8 cellular contexts compared by ENCODE assay signal in genomic region chr16:28822520-28823290, GRCh38. TPM values are rescaled to one million over a fixed set of nuclear protein-coding genes. Genes with fewer than 3 reads are reported as not detected.
DNase-seq lines count a peak whose midpoint lies in the region; ATAC-seq and TF ChIP-seq lines count a peak whose summit lies in the region.

A gene with protein sequence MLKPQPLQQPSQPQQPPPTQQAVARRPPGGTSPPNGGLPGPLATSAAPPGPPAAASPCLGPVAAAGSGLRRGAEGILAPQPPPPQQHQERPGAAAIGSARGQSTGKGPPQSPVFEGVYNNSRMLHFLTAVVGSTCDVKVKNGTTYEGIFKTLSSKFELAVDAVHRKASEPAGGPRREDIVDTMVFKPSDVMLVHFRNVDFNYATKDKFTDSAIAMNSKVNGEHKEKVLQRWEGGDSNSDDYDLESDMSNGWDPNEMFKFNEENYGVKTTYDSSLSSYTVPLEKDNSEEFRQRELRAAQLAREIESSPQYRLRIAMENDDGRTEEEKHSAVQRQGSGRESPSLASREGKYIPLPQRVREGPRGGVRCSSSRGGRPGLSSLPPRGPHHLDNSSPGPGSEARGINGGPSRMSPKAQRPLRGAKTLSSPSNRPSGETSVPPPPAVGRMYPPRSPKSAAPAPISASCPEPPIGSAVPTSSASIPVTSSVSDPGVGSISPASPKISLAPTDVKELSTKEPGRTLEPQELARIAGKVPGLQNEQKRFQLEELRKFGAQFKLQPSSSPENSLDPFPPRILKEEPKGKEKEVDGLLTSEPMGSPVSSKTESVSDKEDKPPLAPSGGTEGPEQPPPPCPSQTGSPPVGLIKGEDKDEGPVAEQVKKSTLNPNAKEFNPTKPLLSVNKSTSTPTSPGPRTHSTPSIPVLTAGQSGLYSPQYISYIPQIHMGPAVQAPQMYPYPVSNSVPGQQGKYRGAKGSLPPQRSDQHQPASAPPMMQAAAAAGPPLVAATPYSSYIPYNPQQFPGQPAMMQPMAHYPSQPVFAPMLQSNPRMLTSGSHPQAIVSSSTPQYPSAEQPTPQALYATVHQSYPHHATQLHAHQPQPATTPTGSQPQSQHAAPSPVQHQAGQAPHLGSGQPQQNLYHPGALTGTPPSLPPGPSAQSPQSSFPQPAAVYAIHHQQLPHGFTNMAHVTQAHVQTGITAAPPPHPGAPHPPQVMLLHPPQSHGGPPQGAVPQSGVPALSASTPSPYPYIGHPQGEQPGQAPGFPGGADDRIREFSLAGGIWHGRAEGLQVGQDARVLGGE (plus strand): TSS chr16:28822999. CDS start chr16:28823260, 261 bp downstream.

- peaks cover 96% of the 10 kb centered on the region for H3K36me3 Mint-ChIP-seq in Calu3 (ENCODE audit: insufficient read depth, unreplicated experiment)

- no TSS peak for BruUV-seq in Calu3 (replicated peaks; lab: Mats Ljungman, UMichigan)
- BruUV-seq in IMR-90 (replicated peaks; lab: Mats Ljungman, UMichigan), result no TSS peak

- POLR2A ChIA-PET in IMR-90 (lab: Charles Lee; ENCODE audit: unreplicated experiment), result interaction anchor here (0.6 kb wide), 3 partner anchors 25 to 1003 kb away, joined by 6 to 15 read pairs (median 7); no protein-coding TSS in a partner anchor

- H3K4me3 Mint-ChIP-seq in Calu3 (ENCODE audit: low read depth, unreplicated experiment), result peak within 1 kb of the TSS; percentile 97

- DNase-seq in Calu3 (peak; percentile 95), IMR-90 (peak; percentile 96), OCI-M2 (lab: John Stamatoyannopoulos, UW; ENCODE audit: unreplicated experiment) (peak; percentile 38), erythroblast (lab: John Stamatoyannopoulos, UW) (peak; percentile 98)
- DNase-seq in activated T-cell treated with anti-CD3 and anti-CD28 coated beads, Interleukin-2, amount 50 U/mL, for 1 hour, result peak; percentile 94
- peak; percentile 91 to 93 for DNase-seq in stimulated activated CD8-positive, alpha-beta memory T cell treated with anti-CD3 and anti-CD28 coated beads, Interleukin-4, amount 100 ng/mL, for 4 hours (ENCODE audit: low read depth in 2 of 2, low spot score in 1 of 2)

- peak within 1 kb of the TSS; percentile 81 to 99 for H4K8ac ChIP-seq in IMR-90 (ENCODE audit: low read depth in 2 of 2, low read length in 2 of 2)

- H3K4me3 ChIP-seq in IMR-90 (ENCODE audit: insufficient read depth, low read depth, low read length) (peak within 1 kb of the TSS; percentile 69), mucosa of rectum (ENCODE audit: low read length in 2 of 2) (peak within 1 kb of the TSS; percentile 90 to 96)

- H3K9me1 ChIP-seq in IMR-90 (ENCODE audit: insufficient read depth, low read length), result peaks cover 10% of the 10 kb centered on the region

- peak within 1 kb of the TSS; percentile 96 for H3K27ac Mint-ChIP-seq in Calu3 (ENCODE audit: unreplicated experiment)

- peak within 1 kb of the TSS; percentile 86 for H3K4me2 ChIP-seq in IMR-90 (ENCODE audit: low read depth, low read length)

- H2AK5ac ChIP-seq in IMR-90 (ENCODE audit: low read depth, low read length), result peak within 1 kb of the TSS; percentile 77

- ATAC-seq in GM21526 (IDR thresholded peaks at IDR 0.05; ENCODE audit: low FRiP score, unreplicated experiment) (peak; percentile 44), IMR-90 (ENCODE audit: low read depth) (peak; percentile 66)

- peaks cover 38% of the 10 kb centered on the region for H4K20me1 ChIP-seq in IMR-90 (ENCODE audit: insufficient read depth, low read length)

- peak within 1 kb of the TSS; percentile 89 for H4K91ac ChIP-seq in IMR-90 (ENCODE audit: insufficient read depth, low read depth, low read length)

- peak within 1 kb of the TSS; percentile 99 for H3K14ac ChIP-seq in IMR-90 (replicated peaks; ENCODE audit: low read depth, low read length)

- peak within 1 kb of the TSS; percentile 78 for H3K18ac ChIP-seq in IMR-90 (ENCODE audit: low read depth, low read length)

- peaks cover 4% of the 10 kb centered on the region; the same call in 1 of the 2 replicates for H3K4me1 ChIP-seq in IMR-90 (ENCODE audit: control insufficient read depth, insufficient read depth, low read length)
- peaks cover 9 to 21% of the 10 kb centered on the region in 2 donors for H3K4me1 ChIP-seq in mucosa of rectum (ENCODE audit: control insufficient read depth in 2 of 2, insufficient read depth in 2 of 2, low read length in 2 of 2)

- peak within 1 kb of the TSS; percentile 97 for H3K9ac ChIP-seq in IMR-90 (ENCODE audit: low read depth, low read length)
- H3K9ac ChIP-seq in mucosa of rectum (ENCODE audit: low read depth in 1 of 2, low read length in 2 of 2), result peak within 1 kb of the TSS; percentile 92 to 98

- H3K36me3 ChIP-seq in IMR-90 (ENCODE audit: control insufficient read depth, insufficient read depth, low read length) (peaks cover 19% of the 10 kb centered on the region), mucosa of rectum (ENCODE audit: control insufficient read depth in 2 of 2, insufficient read depth in 2 of 2, low read length in 2 of 2) (peaks cover 22 to 28% of the 10 kb centered on the region in 2 donors)

- CTCF ChIA-PET in Calu3 (lab: Charles Lee), result interaction anchor here (0.5 to 0.6 kb wide), 3 partner anchors 11 to 274 kb away, joined by 3 to 7 read pairs (median 3); no protein-coding TSS in a partner anchor
- CTCF ChIA-PET in IMR-90 (lab: Yijun Ruan, JAX), result interaction anchor here (0.6 kb wide), 1 partner anchor 63 kb away, joined by 3 read pairs; no protein-coding TSS in a partner anchor

- no peak within 1 kb of the TSS for H2BK15ac ChIP-seq in IMR-90 (ENCODE audit: low read depth, low read length)

- H2BK5ac ChIP-seq in IMR-90 (ENCODE audit: low read depth, low read length, poor library complexity, severe bottlenecking), result peak within 1 kb of the TSS; percentile 92

- dilution Hi-C loops in IMR-90 (cut with HindIII; ENCODE audit: low sequenced_read_pairs, unreplicated experiment), result no loop called here

- in situ Hi-C loops in IMR-90 (cut with MboI; ENCODE audit: low sequenced_read_pairs), result loop anchor here (5.0 kb wide), 1 partner anchor 120 kb away; no protein-coding TSS in a partner anchor

- peaks cover 28 to 56% of the 10 kb centered on the region in 2 experiments for H3K79me1 ChIP-seq in IMR-90 (ENCODE audit: low read depth in 1 of 2, low read length in 2 of 2)

- TF ChIP-seq CTCF in Calu3 (IDR thresholded peaks at IDR 0.05; ENCODE audit: unreplicated experiment), result no peak
- peak; percentile 20; the same call in 1 of the 2 replicates for TF ChIP-seq CTCF in IMR-90 (conservative IDR thresholded peaks at IDR 0.05; ENCODE audit: low read depth, low read length)

- TF ChIP-seq POLR2A in IMR-90 (IDR thresholded peaks at IDR 0.05; ENCODE audit: low read depth, low read length), result peak; percentile 96
- TF ChIP-seq POLR2A in erythroblast (IDR thresholded peaks at IDR 0.05; ENCODE audit: low read length), result peak; percentile 95

- no peaks in the 10 kb centered on the region for H3K27me3 Mint-ChIP-seq in Calu3 (ENCODE audit: unreplicated experiment)

- H4K5ac ChIP-seq in IMR-90 (ENCODE audit: low read depth, low read length), result peak within 1 kb of the TSS; percentile 93

- H2AK9ac ChIP-seq in IMR-90 (replicated peaks; ENCODE audit: low read depth, low read length, poor library complexity), result peak within 1 kb of the TSS; percentile 97

- H3K27ac ChIP-seq in IMR-90 (ENCODE audit: insufficient read depth, low read length) (peak within 1 kb of the TSS; percentile 92), mucosa of rectum (ENCODE audit: low read depth in 2 of 2, low read length in 2 of 2) (peak within 1 kb of the TSS; percentile 96 to 97)

- H3K9me3 Mint-ChIP-seq in Calu3 (ENCODE audit: low read depth, unreplicated experiment), result peaks cover 4% of the 10 kb centered on the region

- intact Hi-C loops in Calu3 (cut with micrococcal nuclease; ENCODE audit: unreplicated experiment) (no loop called here), IMR-90 (cut with micrococcal nuclease) (loop anchor here (5.0 kb wide), 2 partner anchors 40 to 125 kb away; partner anchors contain the start of gene SH2B1)

- peak within 1 kb of the TSS; percentile 94 for H3K23ac ChIP-seq in IMR-90 (ENCODE audit: low read depth, low read length)

- peak; percentile 33; the same call in 1 of the 2 replicates for TF ChIP-seq RAD21 in IMR-90 (IDR thresholded peaks at IDR 0.05; ENCODE audit: low read length)

- 0% methylated on average over 28 of the region's 91 CpGs; no CpG with 5 or more reads in 1 of the 2 experiments for WGBS in IMR-90 (ENCODE audit: extremely low coverage in 2 of 2, insufficient read length in 1 of 2), 2 experiments

- H2BK20ac ChIP-seq in IMR-90 (ENCODE audit: low read depth, low read length), result 0 out of 2 replicates have a peak within 1 kb of the TSS, but pooled peaks have one; percentile 25

- H3K9me3 ChIP-seq in IMR-90 (ENCODE audit: control insufficient read depth, insufficient read depth, low read length) (no peaks in the 10 kb centered on the region), mucosa of rectum (ENCODE audit: control insufficient read depth in 2 of 2, low read length in 2 of 2) (no peaks in the 10 kb centered on the region)

- H3K4ac ChIP-seq in IMR-90 (ENCODE audit: low read depth, low read length), result peak within 1 kb of the TSS; percentile 92

- H3K27me3 ChIP-seq in IMR-90 (ENCODE audit: control insufficient read depth, insufficient read depth, low read length) (no peaks in the 10 kb centered on the region), mucosa of rectum (ENCODE audit: control insufficient read depth in 2 of 2, insufficient read depth in 2 of 2, low read length in 2 of 2) (no peaks in the 10 kb centered on the region)

- H2BK120ac ChIP-seq in IMR-90 (ENCODE audit: low read depth, low read length), result 0 out of 2 replicates have a peak within 1 kb of the TSS, but pooled peaks have one; percentile 33

- peak within 1 kb of the TSS; percentile 96 for H3K56ac ChIP-seq in IMR-90 (ENCODE audit: extremely low read depth, insufficient read depth, low read length)

- H2AFZ ChIP-seq in IMR-90 (replicated peaks; ENCODE audit: low read length, poor library complexity), result peak within 1 kb of the TSS; percentile 96

- peaks cover 42% of the 10 kb centered on the region for H3K4me1 Mint-ChIP-seq in Calu3 (ENCODE audit: low read depth, unreplicated experiment)

TF ChIP-seq in IMR-90, 13 proteins besides CTCF, POLR2A, EP300 and RAD21 (continues in another document):
- TF ChIP-seq CEBPB (IDR thresholded peaks at IDR 0.05; ENCODE audit: low read depth, low read length) (no peak), MAZ (IDR thresholded peaks at IDR 0.05; ENCODE audit: borderline replicate concordance, low read depth, low read length) (peak; percentile 88; the same call in 1 of the 2 replicates), MAFK (IDR thresholded peaks at IDR 0.05; ENCODE audit: low read depth, low read length) (no peak), NFE2L2 (IDR thresholded peaks at IDR 0.05; ENCODE audit: low read depth, low read length) (0 out of 2 replicates have a peak, but pooled peaks have one; percentile 26)

RNA-seq across cellular contexts. Expression of the gene that starts here (rescaled TPM):
- 276 and 286 TPM in 2 replicates for total RNA-seq in Calu3 (2022)
- 10.3 and 12.9 TPM in 2 replicates for total RNA-seq in IMR-90 (2012; rRNA removed)
- 50.2 and 58.8 TPM in 2 replicates for polyA plus RNA-seq in IMR-90 (2012; rRNA removed)
- polyA plus RNA-seq in IMR-90 (2012; cell fraction: cytosol; rRNA removed), result 38.2 and 65.5 TPM in 2 replicates
- 162 and 355 TPM in 2 replicates for polyA plus RNA-seq in IMR-90 (2012; cell fraction: nucleus; rRNA removed; ENCODE audit: low replicate concordance)

Comparison
In these comparisons a context has a peak if more than half of its experiments do, and no peak if none do; other contexts are left out.
1. Peak in every context shown above with its lines: DNase-seq, ATAC-seq, H3K4me3 ChIP-seq and H3K27ac ChIP-seq.
2. RNA of the gene that starts here (total RNA-seq): 276 to 286 TPM in Calu3; 10.3 to 12.9 TPM in IMR-90; every median in the first group is over 10 times any median in the second.
3. DNase-seq: peak in every context shown above with its lines; median percentile 98 in erythroblast; 96 in IMR-90; 95 in Calu3; 94 in activated T-cell treated with anti-CD3 and anti-CD28 coated beads, Interleukin-2, amount 50 U/mL, for 1 hour; 92 in stimulated activated CD8-positive, alpha-beta memory T cell treated with anti-CD3 and anti-CD28 coated beads, Interleukin-4, amount 100 ng/mL, for 4 hours; 38 in OCI-M2.